In genomic region chr5:74259572-74259971, GRCh38 we compare ENCODE assay signal across 29 cellular contexts.
DNase-seq lines count a peak whose midpoint lies in the region; ATAC-seq and TF ChIP-seq lines count a peak whose summit lies in the region.
"Had no signal": no experiment of that assay in that cellular context is flagged by ENCODE, and none has a peak within 500 bp of the region (broad histone marks: within the 10 kb centered on the region; RNA-seq: fewer than 3 reads in every experiment).

No MANE protein-coding gene starts in this region.

- no peak overlapping the region for H2BK120ac ChIP-seq in trophoblast cell (ENCODE audit: insufficient read depth, low read length, poor library complexity)

- peak overlapping the region; percentile 15 for H2AK5ac ChIP-seq in trophoblast cell (ENCODE audit: low read length)

- H3K27me3 Mint-ChIP-seq in HFFc6 (ENCODE audit: insufficient read depth) (peaks cover 2% of the 10 kb centered on the region), endodermal cell (ENCODE audit: insufficient read depth) (peaks cover 2% of the 10 kb centered on the region)

- no peak overlapping the region for H4K12ac ChIP-seq in trophoblast cell (ENCODE audit: low read depth, low read length)

- H3K79me1 ChIP-seq in trophoblast cell (ENCODE audit: low read length), result no peaks in the 10 kb centered on the region

- POLR2A ChIA-PET in Panc1 (lab: Charles Lee), result no interaction called here

- H3K36me3 ChIP-seq in Panc1 (ENCODE audit: control insufficient read depth, insufficient read depth, low read length) (no peaks in the 10 kb centered on the region), endodermal cell (ENCODE audit: control insufficient read depth, insufficient read depth, low read length) (no peaks in the 10 kb centered on the region), trophoblast cell (ENCODE audit: control insufficient read depth in 1 of 2, insufficient read depth in 2 of 2, low read length in 2 of 2) (no peaks in the 10 kb centered on the region)
- H3K36me3 ChIP-seq: MG63 had no signal

- H3K36me3 Mint-ChIP-seq in HFFc6 (ENCODE audit: low read depth) (no peaks in the 10 kb centered on the region), endodermal cell (ENCODE audit: low read depth) (no peaks in the 10 kb centered on the region)
- H3K36me3 Mint-ChIP-seq: CD8-positive, alpha-beta memory T cell had no signal

- peaks cover 22% of the 10 kb centered on the region for H3K4me1 Mint-ChIP-seq in HFFc6 (ENCODE audit: low read depth)
- peaks cover 12% of the 10 kb centered on the region for H3K4me1 Mint-ChIP-seq in endodermal cell
- H3K4me1 Mint-ChIP-seq: CD8-positive, alpha-beta memory T cell had no signal

- no peaks in the 10 kb centered on the region for H3K4me1 ChIP-seq in Panc1 (ENCODE audit: control insufficient read depth, insufficient read depth, low read length)
- no peaks in the 10 kb centered on the region for H3K4me1 ChIP-seq in endodermal cell (ENCODE audit: control insufficient read depth, insufficient read depth, low read length)
- peaks cover 0 to 2% of the 10 kb centered on the region in 2 experiments for H3K4me1 ChIP-seq in trophoblast cell (ENCODE audit: control insufficient read depth in 1 of 2, insufficient read depth in 2 of 2, low read length in 2 of 2)

- H3K79me2 ChIP-seq in trophoblast cell (ENCODE audit: control insufficient read depth, insufficient read depth, low read length, poor library complexity), result no peaks in the 10 kb centered on the region

- H2AFZ ChIP-seq in trophoblast cell (ENCODE audit: insufficient read depth, low read length, poor library complexity), result no peak overlapping the region
- H2AFZ ChIP-seq: GM23248 had no signal

- CTCF ChIA-PET in Panc1 (lab: Charles Lee), result no interaction called here

- intact Hi-C loops in Panc1 (cut with micrococcal nuclease; ENCODE audit: unreplicated experiment), result no loop called here

- H3K4ac ChIP-seq in trophoblast cell (ENCODE audit: low read depth, low read length), result no peak overlapping the region

- H2BK5ac ChIP-seq in trophoblast cell (ENCODE audit: low read depth, low read length, poor library complexity), result no peak overlapping the region

- 78 to 88% methylated on average over 4 to 7 of the region's 7 CpGs for WGBS in endodermal cell (ENCODE audit: insufficient coverage in 1 of 2, insufficient read length in 1 of 2), 2 experiments
- WGBS in trophoblast cell (ENCODE audit: extremely low coverage, insufficient coverage, insufficient read length), result no CpG with 5 or more reads among the region's 7 CpGs

- H3K9ac ChIP-seq in endodermal cell (ENCODE audit: extremely low read depth, low read length, poor library complexity, severe bottlenecking), result no peak overlapping the region
- H3K9ac ChIP-seq in trophoblast cell (ENCODE audit: low read length), result no peak overlapping the region
- H3K9ac ChIP-seq: GM23248 had no signal

- H3K4me3 ChIP-seq in Panc1 (ENCODE audit: low read depth in 2 of 2, low read length in 2 of 2) (no peak overlapping the region), endodermal cell (ENCODE audit: low read length) (no peak overlapping the region), trophoblast cell (ENCODE audit: low read depth, low read length) (no peak overlapping the region)
- H3K4me3 ChIP-seq: GM23248, MG63 had no signal

- no TSS peak for BruUV-seq in Panc1 (replicated peaks; lab: Mats Ljungman, UMichigan)

- no peak overlapping the region for H3K14ac ChIP-seq in trophoblast cell (ENCODE audit: low read length)

- H2BK12ac ChIP-seq in trophoblast cell (ENCODE audit: low read length), result peak overlapping the region; percentile 18

- H3K27ac Mint-ChIP-seq in HFFc6, result no peak overlapping the region
- no peak overlapping the region for H3K27ac Mint-ChIP-seq in endodermal cell
- H3K27ac Mint-ChIP-seq: B cell; CD8-positive, alpha-beta memory T cell had no signal

- ATAC-seq in Panc1 (no peak), GM21423 (IDR thresholded peaks at IDR 0.05; ENCODE audit: unreplicated experiment) (no peak), HG03354 (IDR thresholded peaks at IDR 0.05; ENCODE audit: poor library complexity, severe bottlenecking, unreplicated experiment) (no peak), HG03432 (IDR thresholded peaks at IDR 0.05; ENCODE audit: unreplicated experiment) (no peak)
- ATAC-seq: HepG2 had no signal

- H3K9me3 Mint-ChIP-seq in HFFc6, result no peaks in the 10 kb centered on the region
- no peaks in the 10 kb centered on the region for H3K9me3 Mint-ChIP-seq in endodermal cell
- H3K9me3 Mint-ChIP-seq: CD8-positive, alpha-beta memory T cell had no signal

- in situ Hi-C loops in Panc1 (cut with HindIII; ENCODE audit: low pct_unique_long_range_greater_than_20kb, low sequenced_read_pairs), result no loop called here

- no peak overlapping the region for H4K8ac ChIP-seq in trophoblast cell (ENCODE audit: low read depth, low read length)

- H3K27ac ChIP-seq in Panc1 (ENCODE audit: low read length) (no peak overlapping the region), endodermal cell (ENCODE audit: low read depth, low read length) (no peak overlapping the region), trophoblast cell (ENCODE audit: low read depth, low read length) (no peak overlapping the region)
- H3K27ac ChIP-seq: C4-2B, GM23248, RWPE1 had no signal

- TF ChIP-seq CTCF in HFFc6 (IDR thresholded peaks at IDR 0.05) (peak; percentile 21; the same call in 1 of the 2 replicates), Panc1 (IDR thresholded peaks at IDR 0.05) (0 out of 2 replicates have a peak, but pooled peaks have one; percentile 9), endodermal cell (conservative IDR thresholded peaks at IDR 0.05) (peak; percentile 56)

- no peaks in the 10 kb centered on the region for H3K27me3 ChIP-seq in Panc1 (ENCODE audit: control insufficient read depth, insufficient read depth, low read length)
- H3K27me3 ChIP-seq in endodermal cell (ENCODE audit: control insufficient read depth, insufficient read depth, low read length, poor library complexity, severe bottlenecking), result no peaks in the 10 kb centered on the region
- H3K27me3 ChIP-seq in trophoblast cell (ENCODE audit: insufficient read depth, low read length), result no peaks in the 10 kb centered on the region
- H3K27me3 ChIP-seq: MG63 had no signal

- H3K4me2 ChIP-seq in trophoblast cell (ENCODE audit: low read length), result no peak overlapping the region

- H3K23ac ChIP-seq in trophoblast cell (ENCODE audit: low read length), result no peak overlapping the region

- H4K91ac ChIP-seq in trophoblast cell (ENCODE audit: low read depth, low read length), result no peak overlapping the region

- DNase-seq in HFFc6 (no peak), Panc1 (ENCODE audit: low read depth, low spot score) (no peak), endodermal cell (peak; percentile 58), trophoblast cell (no peak), NCI-H446 (lab: John Stamatoyannopoulos, UW) (no peak)
- DNase-seq: CD8-positive, alpha-beta memory T cell; DMS 273 treated with DMSO at 0.1 percent for 48 hours; DMS79; EL; GDM1; GM23248; HCEC 1CT; Kasumi-1; MG63; NCI-H1105 treated with DMSO at 0.1 percent for 48 hours; NCI-H146; NCI-H1930; NCI-H446 treated with DMSO at 0.1 percent for 48 hours; NCI-H526; NCI-H82; NK-92 treated with Interleukin-12 subunit alpha and Interleukin-12 subunit beta, amount 100 ng/mL, for 24 hours; SHP77 had no signal

- H3K4me3 Mint-ChIP-seq in HFFc6, result no peak overlapping the region
- no peak overlapping the region for H3K4me3 Mint-ChIP-seq in endodermal cell
- H3K4me3 Mint-ChIP-seq: B cell; CD8-positive, alpha-beta memory T cell had no signal

- no peaks in the 10 kb centered on the region for H3K9me3 ChIP-seq in Panc1 (ENCODE audit: control insufficient read depth, insufficient read depth, low read depth, low read length)
- no peaks in the 10 kb centered on the region for H3K9me3 ChIP-seq in endodermal cell (ENCODE audit: control insufficient read depth, low read length)
- H3K9me3 ChIP-seq in trophoblast cell (ENCODE audit: insufficient read depth, low read depth, low read length), result peaks cover 1% of the 10 kb centered on the region
- H3K9me3 ChIP-seq: MG63 had no signal

- no peak overlapping the region for H3K18ac ChIP-seq in trophoblast cell (ENCODE audit: low read length)
